Comparison of ENCODE assay signal across 19 cellular contexts in the genomic region with DNA sequence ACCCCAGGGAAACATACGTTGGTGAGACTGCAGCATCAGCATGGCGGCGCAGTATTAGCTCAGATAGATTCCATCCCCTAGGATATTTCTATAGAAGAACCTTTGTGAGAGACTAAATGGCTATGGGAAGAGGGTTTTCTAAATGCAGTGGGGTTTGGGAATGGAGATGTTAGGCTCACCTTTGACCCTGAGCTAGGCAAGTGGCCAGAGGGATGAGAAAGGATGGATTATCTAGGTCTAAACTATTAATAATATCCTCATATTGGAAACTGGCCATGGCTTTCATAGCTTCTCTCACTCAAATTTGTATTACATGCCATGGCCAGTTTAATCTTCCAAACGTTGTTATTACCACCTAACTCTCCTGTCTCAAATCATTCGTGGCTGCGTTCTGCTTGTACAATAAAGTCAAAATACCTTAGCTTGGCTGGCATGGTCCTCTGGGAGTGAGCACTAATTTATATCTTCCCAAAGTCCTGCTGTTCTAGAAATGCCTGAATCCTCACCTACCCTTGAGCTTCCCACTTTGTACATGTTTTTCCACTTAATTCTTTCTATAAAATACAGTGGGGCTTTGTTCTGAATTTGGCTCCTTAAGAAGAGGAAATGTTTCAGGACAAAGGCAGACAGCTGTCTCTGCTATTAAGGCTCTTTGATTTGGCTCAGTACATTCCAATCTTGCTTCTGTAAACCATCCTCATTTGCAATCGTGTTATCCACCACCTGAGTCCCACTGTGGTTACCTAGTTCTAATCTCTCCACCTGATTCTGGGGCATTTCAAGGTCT.
"Had no signal": no experiment of that assay in that cellular context is flagged by ENCODE, and none has a peak within 500 bp of the region (broad histone marks: within the 10 kb centered on the region; RNA-seq: fewer than 3 reads in every experiment).

No MANE protein-coding gene starts in this region.

- H3K9me3 ChIP-seq: neutrophil, tibial artery had no signal

- H3K9me3 Mint-ChIP-seq: activated T-helper 1 cell treated with anti-CD3 and anti-CD28 coated beads, Interleukin-12 subunit alpha, Interleukin-12 subunit beta, Interleukin-2, Interleukin-4 antibody, amounts not matched to agents 30 ng/mL and 10 ng/mL and 1 ng/mL, durations not matched to agents 14 hours and 24 hours and 36 hours; endodermal cell; naive B cell had no signal

- H3K4me3 ChIP-seq: dorsolateral prefrontal cortex, tibial artery had no signal

- H3K36me3 Mint-ChIP-seq: activated naive CD8-positive, alpha-beta T cell; naive B cell; WTC11 had no signal

- DNase-seq: activated CD4-positive, alpha-beta T cell treated with anti-CD3 and anti-CD28 coated beads for 36 hours; activated CD4-positive, alpha-beta T cell treated with anti-CD3 and anti-CD28 coated beads, Interleukin-2, amount 50 U/mL, for 48 hours; activated T-cell treated with anti-CD3 and anti-CD28 coated beads for 4 hours; caudate nucleus; dorsolateral prefrontal cortex; endodermal cell; foreskin fibroblast; hippocampal formation; mammary epithelial cell; naive B cell; stimulated activated CD4-positive, alpha-beta T cell treated with anti-CD3 and anti-CD28 coated beads, Interleukin-2, amount 100 ng/mL, for 24 hours; stimulated activated naive CD4-positive, alpha-beta T cell treated with Interleukin-2 at 50 U/mL for 16 hours; tibial artery had no signal

- H3K9ac ChIP-seq: parathyroid adenoma had no signal

- H3K4me3 Mint-ChIP-seq: activated CD4-positive, alpha-beta T cell treated with anti-CD3 and anti-CD28 coated beads for 36 hours; activated naive CD8-positive, alpha-beta T cell; activated T-helper 1 cell treated with anti-CD3 and anti-CD28 coated beads, Interleukin-12 subunit alpha, Interleukin-12 subunit beta, Interleukin-2, Interleukin-4 antibody, amounts not matched to agents 30 ng/mL and 10 ng/mL and 1 ng/mL, durations not matched to agents 14 hours and 24 hours and 36 hours; endodermal cell; WTC11 had no signal

- ATAC-seq: activated CD4-positive, alpha-beta T cell treated with anti-CD3 and anti-CD28 coated beads for 36 hours; WTC11 had no signal

- H3K4me1 Mint-ChIP-seq: activated CD4-positive, alpha-beta T cell treated with anti-CD3 and anti-CD28 coated beads for 36 hours; endodermal cell; naive B cell had no signal

- H2AFZ ChIP-seq: parathyroid adenoma had no signal

- H3K27me3 ChIP-seq: dorsolateral prefrontal cortex had no signal

- H3K4me1 ChIP-seq: tibial artery had no signal

- H3K27ac Mint-ChIP-seq: activated CD4-positive, alpha-beta T cell treated with anti-CD3 and anti-CD28 coated beads for 36 hours; activated naive CD8-positive, alpha-beta T cell; activated T-helper 1 cell treated with anti-CD3 and anti-CD28 coated beads, Interleukin-12 subunit alpha, Interleukin-12 subunit beta, Interleukin-2, Interleukin-4 antibody, amounts not matched to agents 30 ng/mL and 10 ng/mL and 1 ng/mL, durations not matched to agents 14 hours and 24 hours and 36 hours; endodermal cell; naive B cell; WTC11 had no signal

- H3K36me3 ChIP-seq: neutrophil, tibial artery had no signal

- H3K27ac ChIP-seq: epithelial cell of prostate, neutrophil, parathyroid adenoma, tibial artery had no signal

- H3K79me2 ChIP-seq: parathyroid adenoma had no signal
